ENCODE assay signal across 31 cellular contexts in genomic region chr14:43244142-43244625, GRCh38.
A peak's percentile ranks its signal among the peaks of the same experiment; 100 is the strongest.
DNase-seq lines count a peak whose midpoint lies in the region; ATAC-seq, FAIRE-seq and TF ChIP-seq lines count a peak whose summit lies in the region.
"Had no signal": no experiment of that assay in that cellular context is flagged by ENCODE, and none has a peak within 500 bp of the region (broad histone marks: within the 10 kb centered on the region; RNA-seq: fewer than 3 reads in every experiment).

No MANE protein-coding gene starts in this region.

- under 1% methylated on average over 2 of the region's 2 CpGs for WGBS in HepG2 (ENCODE audit: low lambda C conversion rate)
- WGBS in right lobe of liver (ENCODE audit: insufficient coverage, low coverage, low lambda C conversion rate, missing lambda C conversion rate), result 35% methylated on average over 2 of the region's 2 CpGs

- TF ChIP-seq CTCF in HepG2 (CRISPR knock-in tag; IDR thresholded peaks at IDR 0.05) (no peak), right lobe of liver (IDR thresholded peaks at IDR 0.05) (no peak)

- CTCF ChIA-PET in HepG2 (lab: Yijun Ruan, JAX; ENCODE audit: low intra/inter-chr PET ratio, low total read pairs), result no interaction called here

- no peaks in the 10 kb centered on the region for H3K9me2 ChIP-seq in Karpas-422 (replicated peaks; ENCODE audit: insufficient read depth, low read length)

- H3K27me3 ChIP-seq in HepG2 (ENCODE audit: control insufficient read depth in 1 of 2, insufficient read depth in 2 of 2, low read length in 2 of 2) (no peaks in the 10 kb centered on the region), right lobe of liver (no peaks in the 10 kb centered on the region), Karpas-422 (ENCODE audit: low read length) (no peaks in the 10 kb centered on the region)
- H3K27me3 ChIP-seq: BE2C; BLaER1; BLaER1 treated with 17β-estradiol and CSF1 and Interleukin-3, amounts not matched to agents 10 nM and 100 nM had no signal

- H3K4me2 ChIP-seq in HepG2 (ENCODE audit: low read depth, low read length), result no peak overlapping the region
- H3K4me2 ChIP-seq in Karpas-422 (ENCODE audit: low read depth, low read length, poor library complexity, severe bottlenecking), result no peak overlapping the region
- H3K4me2 ChIP-seq: A549; BLaER1; BLaER1 treated with 17β-estradiol and CSF1 and Interleukin-3, amounts not matched to agents 10 nM and 100 nM had no signal

- DNase-seq in HepG2 (ENCODE audit: low spot score) (no peak), right lobe of liver (no peak), Karpas-422 (no peak)
- DNase-seq: 8988T; ACHN; AML-193; BE2C; C1 segment of cervical spinal cord; Caco-2; Calu3; CD4-positive, alpha-beta memory T cell; CD4-positive, alpha-beta T cell; CD4-positive, CD25-positive, alpha-beta regulatory T cell; CD8-positive, alpha-beta memory T cell; CD8-positive, alpha-beta T cell; COR-L47; DMS 273 treated with DMSO at 0.1 percent for 48 hours; DMS153; DMS53; DMS79; DMS79 treated with DMSO at 0.1 percent for 48 hours; DND-41; EL had no signal

- no TSS peak for BruUV-seq in HepG2 (replicated peaks; lab: Mats Ljungman, UMichigan)

- ATAC-seq in HepG2 (no peak), right lobe of liver (no peak), GM18505 (IDR thresholded peaks at IDR 0.05; ENCODE audit: unreplicated experiment) (no peak)
- ATAC-seq: A549; CD8-positive, alpha-beta T cell had no signal

- in situ Hi-C loops in HepG2 (cut with HindIII; ENCODE audit: extremely low pct_ligation_motif_present, low pct_unique_long_range_greater_than_20kb), result no loop called here

- no peak overlapping the region for H3K9ac ChIP-seq in HepG2 (ENCODE audit: insufficient read depth, low read depth, low read length)
- H3K9ac ChIP-seq in Karpas-422 (ENCODE audit: low read length), result no peak overlapping the region
- H3K9ac ChIP-seq: BLaER1; BLaER1 treated with 17β-estradiol and CSF1 and Interleukin-3, amounts not matched to agents 10 nM and 100 nM had no signal

- no peak for TF ChIP-seq RAD21 in HepG2 (CRISPR knock-in tag; IDR thresholded peaks at IDR 0.05)

- H3K79me2 ChIP-seq in HepG2 (ENCODE audit: insufficient read depth, low read length) (no peaks in the 10 kb centered on the region), Karpas-422 (ENCODE audit: low read length) (no peaks in the 10 kb centered on the region)

- H3K9me3 ChIP-seq in HepG2 (ENCODE audit: low read length), result peaks cover 95% of the 10 kb centered on the region
- no peaks in the 10 kb centered on the region for H3K9me3 ChIP-seq in right lobe of liver
- H3K9me3 ChIP-seq in Karpas-422 (ENCODE audit: low read length), result no peaks in the 10 kb centered on the region
- H3K9me3 ChIP-seq: A549, BE2C, BLaER1, Caco-2 had no signal

- no peak overlapping the region for H3K4me3 ChIP-seq in HepG2 (replicated peaks in 1 of 3; ENCODE audit: insufficient read depth in 1 of 3, low read depth in 2 of 3, low read length in 3 of 3)
- H3K4me3 ChIP-seq in right lobe of liver, result no peak overlapping the region
- H3K4me3 ChIP-seq in Karpas-422 (ENCODE audit: low read length), result no peak overlapping the region
- H3K4me3 ChIP-seq: A549; BLaER1; BLaER1 treated with 17β-estradiol and CSF1 and Interleukin-3, amounts not matched to agents 10 nM and 100 nM had no signal

- H3K4me1 ChIP-seq in HepG2 (ENCODE audit: insufficient read depth, low read length) (no peaks in the 10 kb centered on the region), right lobe of liver (no peaks in the 10 kb centered on the region), Karpas-422 (ENCODE audit: low read length) (no peaks in the 10 kb centered on the region)
- H3K4me1 ChIP-seq: A549; BE2C; BLaER1; BLaER1 treated with 17β-estradiol and CSF1 and Interleukin-3, amounts not matched to agents 10 nM and 100 nM; Caco-2 had no signal

- intact Hi-C loops in HepG2 (cut with micrococcal nuclease; ENCODE audit: unreplicated experiment) (no loop called here), right lobe of liver (cut with DNase I) (no loop called here)

- TF ChIP-seq EP300 in HepG2 (IDR thresholded peaks at IDR 0.05; ENCODE audit: low read depth in 2 of 2, low read length in 2 of 2) (no peak), HepG2 (CRISPR knock-in tag; IDR thresholded peaks at IDR 0.05; ENCODE audit: borderline replicate concordance) (no peak)

- no peak for FAIRE-seq in HepG2 (lab: Jason Lieb, UNC)
- FAIRE-seq: A204.1, A549, D721Med had no signal

- TF ChIP-seq POLR2A in HepG2 (IDR thresholded peaks at IDR 0.05; ENCODE audit: insufficient read depth in 1 of 2, low read depth in 2 of 2, low read length in 2 of 2) (no peak), right lobe of liver (IDR thresholded peaks at IDR 0.05) (no peak), GM18505 (IDR thresholded peaks at IDR 0.05; ENCODE audit: borderline replicate concordance, extremely low read depth, insufficient read depth, insufficient read length) (no peak)

- H3K36me3 ChIP-seq in HepG2 (replicated peaks in 1 of 2; ENCODE audit: control insufficient read depth in 1 of 2, insufficient read depth in 2 of 2, low read length in 2 of 2), result no peaks in the 10 kb centered on the region
- H3K36me3 ChIP-seq in right lobe of liver, result no peaks in the 10 kb centered on the region
- H3K36me3 ChIP-seq in Karpas-422 (ENCODE audit: insufficient read depth, low read length), result no peaks in the 10 kb centered on the region
- H3K36me3 ChIP-seq: BE2C; BLaER1; BLaER1 treated with 17β-estradiol and CSF1 and Interleukin-3, amounts not matched to agents 10 nM and 100 nM had no signal

- H3K27ac ChIP-seq in HepG2 (ENCODE audit: extremely low read length, insufficient read depth, low read length) (no peak overlapping the region), right lobe of liver (no peak overlapping the region), Karpas-422 (ENCODE audit: low read length) (no peak overlapping the region)
- H3K27ac ChIP-seq: 22Rv1; A549; BLaER1; BLaER1 treated with 17β-estradiol and CSF1 and Interleukin-3, amounts not matched to agents 10 nM and 100 nM; C4-2B had no signal

- H4K20me1 ChIP-seq in HepG2 (ENCODE audit: insufficient read depth, low read length) (no peaks in the 10 kb centered on the region), Karpas-422 (ENCODE audit: insufficient read depth, low read depth, low read length) (no peaks in the 10 kb centered on the region)
- H4K20me1 ChIP-seq: BLaER1; BLaER1 treated with 17β-estradiol and CSF1 and Interleukin-3, amounts not matched to agents 10 nM and 100 nM had no signal

- POLR2A ChIA-PET in HepG2 (lab: Yijun Ruan, JAX), result no interaction called here

- H2AFZ ChIP-seq in HepG2 (ENCODE audit: low read length), result no peak overlapping the region
- H2AFZ ChIP-seq in Karpas-422 (ENCODE audit: low read length), result peak overlapping the region; percentile 60

TF ChIP-seq in HepG2, 621 proteins besides CTCF, POLR2A, EP300 and RAD21 (continues in another document):
- TF ChIP-seq SRSF9 (IDR thresholded peaks at IDR 0.05; ENCODE audit: borderline replicate concordance, insufficient read depth, low read depth, low read length, poor library complexity, severe bottlenecking), result no peak
- peak; percentile 88 for TF ChIP-seq SOX6 (IDR thresholded peaks at IDR 0.05)
- TF ChIP-seq SOX6 (CRISPR knock-in tag; IDR thresholded peaks at IDR 0.05), result no peak
- TF ChIP-seq TRIM22 (IDR thresholded peaks at IDR 0.05), result 0 out of 2 replicates have a peak, but pooled peaks have one; percentile 65
- no peak for TF ChIP-seq IRF2 (CRISPR knock-in tag; IDR thresholded peaks at IDR 0.05)
- no peak for TF ChIP-seq ZNF20 (CRISPR knock-in tag; IDR thresholded peaks at IDR 0.05)
- no peak for TF ChIP-seq NR2F2 (IDR thresholded peaks at IDR 0.05; ENCODE audit: borderline replicate concordance, low read depth)
- no peak for TF ChIP-seq HINFP (CRISPR knock-in tag; IDR thresholded peaks at IDR 0.05; ENCODE audit: low read depth)
- TF ChIP-seq THAP7 (CRISPR knock-in tag; IDR thresholded peaks at IDR 0.05), result no peak
- no peak for TF ChIP-seq ZMAT3 (CRISPR knock-in tag; conservative IDR thresholded peaks at IDR 0.05)
- no peak for TF ChIP-seq THYN1 (CRISPR knock-in tag; IDR thresholded peaks at IDR 0.05; ENCODE audit: borderline replicate concordance, low read depth)
- no peak for TF ChIP-seq SRSF4 (IDR thresholded peaks at IDR 0.05; ENCODE audit: low read depth, low read length, poor library complexity, severe bottlenecking)
- no peak for TF ChIP-seq HIVEP1 (CRISPR knock-in tag; IDR thresholded peaks at IDR 0.05)
- no peak for TF ChIP-seq ZSCAN22 (CRISPR knock-in tag; IDR thresholded peaks at IDR 0.05)
